In genomic region chr7:129444776-129445175, GRCh38 we compare ENCODE assay signal across 4 cellular contexts. TPM values are rescaled to one million over a fixed set of nuclear protein-coding genes. Genes with fewer than 3 reads are reported as not detected.
"Had no signal": no experiment of that assay in that cellular context is flagged by ENCODE, and none has a peak within 500 bp of the region (broad histone marks: within the 10 kb centered on the region; RNA-seq: fewer than 3 reads in every experiment).

No MANE protein-coding gene starts in this region.

RNA-seq across cellular contexts. Expression of gene SMKR1, which starts 57.6 kb away (rescaled TPM):
- total RNA-seq: GM23248, GM23338, H7, HFFc6 had no signal
